8 cellular contexts compared by ENCODE assay signal in the genomic region with DNA sequence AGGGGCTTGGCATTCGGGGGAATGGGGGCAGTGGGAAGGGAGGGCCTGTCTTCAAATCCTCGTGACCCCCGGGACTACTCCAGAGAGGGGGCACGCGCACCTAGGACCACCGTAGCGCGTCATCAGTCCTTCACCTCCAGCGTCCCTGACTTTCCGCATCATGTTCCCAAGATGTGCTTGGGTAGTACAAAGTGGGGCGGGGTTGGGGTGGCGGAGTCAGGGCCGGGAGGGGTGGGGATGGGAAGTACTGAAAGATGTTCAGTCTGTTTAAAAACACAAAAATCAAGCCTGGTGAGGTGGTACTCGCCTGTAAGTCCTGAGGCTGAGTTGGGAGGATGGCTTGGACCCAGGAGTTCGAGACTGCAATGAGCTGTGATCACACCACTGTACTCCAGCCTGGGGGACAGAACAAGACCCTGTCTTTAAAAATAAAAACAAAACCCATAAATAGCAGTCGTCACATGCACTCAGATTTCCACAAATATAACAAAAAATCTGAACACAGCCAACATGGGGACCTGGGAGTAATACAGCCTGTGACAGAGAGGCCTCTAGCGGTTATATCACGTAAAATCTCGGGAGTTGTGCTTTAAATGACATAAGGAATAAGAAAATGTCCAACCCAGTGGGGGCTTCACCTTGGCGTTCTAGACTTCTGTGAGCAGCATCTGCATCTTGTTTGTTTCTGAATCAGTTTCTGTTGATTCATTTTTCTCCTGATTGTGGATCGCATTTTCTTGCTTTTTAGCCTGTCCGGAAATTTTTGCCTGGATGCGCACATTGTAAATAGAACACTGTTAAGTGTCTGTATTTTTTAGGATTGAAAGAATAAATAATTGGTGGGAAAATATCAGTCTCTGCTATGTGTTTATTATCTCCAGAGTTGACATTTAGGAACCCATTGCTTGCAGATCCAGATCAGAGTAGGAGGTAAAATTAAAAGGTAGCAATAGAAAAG. TPM values are rescaled to one million over a fixed set of nuclear protein-coding genes. Genes with fewer than 3 reads are reported as not detected.
DNase-seq lines count a peak whose midpoint lies in the region; ATAC-seq and TF ChIP-seq lines count a peak whose summit lies in the region.

No MANE protein-coding gene starts in this region.

- peak overlapping the region; percentile 27 for H3K4me3 Mint-ChIP-seq in activated naive CD8-positive, alpha-beta T cell treated with anti-CD3 and anti-CD28 coated beads for 36 hours
- H3K4me3 Mint-ChIP-seq in osteocyte (ENCODE audit: unreplicated experiment): peak overlapping the region; percentile 73

- H3K36me3 Mint-ChIP-seq in activated naive CD8-positive, alpha-beta T cell treated with anti-CD3 and anti-CD28 coated beads for 36 hours: no peaks in the 10 kb centered on the region
- peaks cover 2% of the 10 kb centered on the region for H3K36me3 Mint-ChIP-seq in osteocyte (ENCODE audit: unreplicated experiment)

- peak; percentile 84 for TF ChIP-seq CTCF in osteocyte (IDR thresholded peaks at IDR 0.05)

- no peak overlapping the region for H3K27ac Mint-ChIP-seq in activated naive CD8-positive, alpha-beta T cell treated with anti-CD3 and anti-CD28 coated beads for 36 hours
- peak overlapping the region; percentile 94 for H3K27ac Mint-ChIP-seq in osteocyte (ENCODE audit: unreplicated experiment)

- DNase-seq in DMS153 (lab: John Stamatoyannopoulos, UW): peak; percentile 38
- DNase-seq in HT-29 (ENCODE audit: low spot score): peak; percentile 72
- peak; percentile 56 to 65 for DNase-seq in NOMO-1 (lab: John Stamatoyannopoulos, UW; ENCODE audit: unreplicated experiment in 2 of 2)
- DNase-seq in activated naive CD8-positive, alpha-beta T cell treated with anti-CD3 and anti-CD28 coated beads for 36 hours: no peak
- peak in 33 of 42 donors; percentile 10 to 83 (median 54) for DNase-seq in head of caudate nucleus
- DNase-seq in osteocyte (ENCODE audit: extremely low spot score, unreplicated experiment): no peak
- DNase-seq in HPDE6-E6E7 (ENCODE audit: extremely low spot score): no peak

- peaks cover 31% of the 10 kb centered on the region for H3K27me3 Mint-ChIP-seq in activated naive CD8-positive, alpha-beta T cell treated with anti-CD3 and anti-CD28 coated beads for 36 hours
- H3K27me3 Mint-ChIP-seq in osteocyte (ENCODE audit: unreplicated experiment): no peaks in the 10 kb centered on the region

- ATAC-seq in GM21717 (IDR thresholded peaks at IDR 0.05; ENCODE audit: unreplicated experiment): no peak

- no peaks in the 10 kb centered on the region for H3K9me3 Mint-ChIP-seq in activated naive CD8-positive, alpha-beta T cell treated with anti-CD3 and anti-CD28 coated beads for 36 hours
- no peaks in the 10 kb centered on the region for H3K9me3 Mint-ChIP-seq in osteocyte (ENCODE audit: unreplicated experiment)

- peaks cover 8% of the 10 kb centered on the region for H3K4me1 Mint-ChIP-seq in activated naive CD8-positive, alpha-beta T cell treated with anti-CD3 and anti-CD28 coated beads for 36 hours
- H3K4me1 Mint-ChIP-seq in osteocyte (ENCODE audit: unreplicated experiment): peaks cover 38% of the 10 kb centered on the region

- intact Hi-C loops in head of caudate nucleus (cut with DNase I): loop anchor here (5.0 to 10.0 kb wide), 3 partner anchors 33 to 300 kb away; partner anchors contain the start of genes GINM1 and LATS1

RNA-seq across cellular contexts. Expression of gene LRP11, which starts 0.7 kb away (rescaled TPM):
- total RNA-seq in HT-29 (2014; rRNA removed; shearing (Covaris generic)): 37.9 and 43.0 TPM in 2 replicates
- 1 to 10 TPM; 1.8 to 2.1 TPM for total RNA-seq in activated naive CD8-positive, alpha-beta T cell treated with anti-CD3 and anti-CD28 coated beads for 36 hours
- 59.6 and 75.2 TPM in 2 replicates for total RNA-seq in osteocyte

RNA-seq across cellular contexts. Expression of gene RAET1E, which starts 33.1 kb away (rescaled TPM):
- 0.52 and 1.0 TPM in 2 replicates for total RNA-seq in HT-29 (2014; rRNA removed; shearing (Covaris generic))
- not detected for total RNA-seq in activated naive CD8-positive, alpha-beta T cell treated with anti-CD3 and anti-CD28 coated beads for 36 hours
- total RNA-seq in osteocyte: not detected in 2 replicates

RNA-seq across cellular contexts. Expression of gene RAET1G, which starts 58.1 kb away (rescaled TPM):
- 0.51 TPM in 1 of 2 replicates, not detected in the other for total RNA-seq in HT-29 (2014; rRNA removed; shearing (Covaris generic))
- not detected for total RNA-seq in activated naive CD8-positive, alpha-beta T cell treated with anti-CD3 and anti-CD28 coated beads for 36 hours
- total RNA-seq in osteocyte: 0.55 and 0.73 TPM in 2 replicates

Comparison
In these comparisons a context has a peak if more than half of its experiments do, and no peak if none do; other contexts are left out.
1. DNase-seq: peak in DMS153 (single experiment), HT-29 (single experiment), NOMO-1 (2 of 2) and head of caudate nucleus (33 of 42); none in activated naive CD8-positive, alpha-beta T cell treated with anti-CD3 and anti-CD28 coated beads for 36 hours (single experiment), osteocyte (single experiment) and HPDE6-E6E7 (single experiment).
2. RNA of gene LRP11, which starts 0.7 kb away (total RNA-seq): 59.6 to 75.2 TPM in osteocyte and 37.9 to 43.0 TPM in HT-29; 1.8 to 2.1 TPM in activated naive CD8-positive, alpha-beta T cell treated with anti-CD3 and anti-CD28 coated beads for 36 hours; every median in the first group is over 10 times any median in the second.